ENCODE assay signal across 1 cellular context in the genomic region with DNA sequence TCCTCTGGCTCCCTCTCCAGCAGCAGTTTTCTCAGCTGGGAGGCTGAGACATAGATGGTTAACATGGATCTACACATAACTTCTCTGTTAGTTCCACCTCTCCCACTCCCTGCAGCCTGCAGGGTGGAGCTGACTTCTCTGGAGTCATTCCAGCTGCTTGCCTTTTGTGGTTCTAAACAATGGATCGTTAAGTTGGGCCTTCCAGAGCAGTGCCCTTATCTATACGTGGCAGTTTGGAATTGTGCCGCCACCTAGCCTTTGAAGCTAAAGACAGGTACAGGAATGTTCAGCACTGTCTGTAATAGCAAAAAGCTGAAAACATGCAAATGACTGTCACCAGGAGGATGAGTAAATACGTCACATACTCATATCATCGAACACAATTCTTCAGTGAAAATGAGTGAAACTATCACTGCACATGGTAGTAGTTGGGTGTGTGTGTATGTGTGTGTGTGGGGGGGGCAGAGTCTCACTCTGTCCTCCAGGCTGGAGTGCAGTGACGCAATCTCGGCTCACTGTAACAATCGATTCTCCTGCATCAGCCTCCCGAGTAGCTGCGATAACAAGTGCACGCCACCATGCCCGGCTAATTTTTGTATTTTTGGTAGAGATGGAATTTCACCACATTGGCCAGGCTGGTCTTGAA.
TF ChIP-seq lines count a peak whose summit lies in the region.

No MANE protein-coding gene starts in this region.

TF ChIP-seq in K562, 482 proteins besides CTCF, POLR2A, EP300 and RAD21 (continues in another document):
- no peak for TF ChIP-seq ETV6 (IDR thresholded peaks at IDR 0.05; ENCODE audit: borderline replicate concordance in 1 of 2, low read depth in 2 of 2, low read length in 1 of 2)
- no peak for TF ChIP-seq ETV6 (CRISPR knock-in tag; IDR thresholded peaks at IDR 0.05; ENCODE audit: borderline replicate concordance)
- TF ChIP-seq L3MBTL2 (IDR thresholded peaks at IDR 0.05) = peak; percentile 47; the same call in 1 of the 2 replicates
- no peak for TF ChIP-seq SAP30 (IDR thresholded peaks at IDR 0.05; ENCODE audit: borderline replicate concordance, insufficient read depth, low read depth, low read length, poor library complexity, severe bottlenecking)
- TF ChIP-seq, protein P1, sequence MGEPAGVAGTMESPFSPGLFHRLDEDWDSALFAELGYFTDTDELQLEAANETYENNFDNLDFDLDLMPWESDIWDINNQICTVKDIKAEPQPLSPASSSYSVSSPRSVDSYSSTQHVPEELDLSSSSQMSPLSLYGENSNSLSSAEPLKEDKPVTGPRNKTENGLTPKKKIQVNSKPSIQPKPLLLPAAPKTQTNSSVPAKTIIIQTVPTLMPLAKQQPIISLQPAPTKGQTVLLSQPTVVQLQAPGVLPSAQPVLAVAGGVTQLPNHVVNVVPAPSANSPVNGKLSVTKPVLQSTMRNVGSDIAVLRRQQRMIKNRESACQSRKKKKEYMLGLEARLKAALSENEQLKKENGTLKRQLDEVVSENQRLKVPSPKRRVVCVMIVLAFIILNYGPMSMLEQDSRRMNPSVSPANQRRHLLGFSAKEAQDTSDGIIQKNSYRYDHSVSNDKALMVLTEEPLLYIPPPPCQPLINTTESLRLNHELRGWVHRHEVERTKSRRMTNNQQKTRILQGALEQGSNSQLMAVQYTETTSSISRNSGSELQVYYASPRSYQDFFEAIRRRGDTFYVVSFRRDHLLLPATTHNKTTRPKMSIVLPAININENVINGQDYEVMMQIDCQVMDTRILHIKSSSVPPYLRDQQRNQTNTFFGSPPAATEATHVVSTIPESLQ (CRISPR knock-in tag; IDR thresholded peaks at IDR 0.05) = no peak
- no peak for TF ChIP-seq EGR1 (conservative IDR thresholded peaks at IDR 0.05)
- peak; percentile 53 for TF ChIP-seq TEAD4 (IDR thresholded peaks at IDR 0.05; ENCODE audit: low read length)
- no peak for TF ChIP-seq TEAD4 (CRISPR knock-in tag; IDR thresholded peaks at IDR 0.05; ENCODE audit: borderline replicate concordance)
- TF ChIP-seq ZNF668 (CRISPR knock-in tag; IDR thresholded peaks at IDR 0.05) = no peak
- TF ChIP-seq ETV5 (CRISPR knock-in tag; IDR thresholded peaks at IDR 0.05; ENCODE audit: low read depth) = no peak
- TF ChIP-seq IRF2 (CRISPR knock-in tag; IDR thresholded peaks at IDR 0.05) = no peak
- no peak for TF ChIP-seq ERF (CRISPR knock-in tag; IDR thresholded peaks at IDR 0.05)
- TF ChIP-seq C11orf30 (IDR thresholded peaks at IDR 0.05; ENCODE audit: low read depth) = no peak
- no peak for TF ChIP-seq GABPB1 (CRISPR knock-in tag; IDR thresholded peaks at IDR 0.05)
- peak; percentile 21 for TF ChIP-seq RBM25 (IDR thresholded peaks at IDR 0.05; ENCODE audit: low read depth, low read length, severe bottlenecking)
- peak; percentile 72 for TF ChIP-seq CTBP1 (IDR thresholded peaks at IDR 0.05; ENCODE audit: borderline replicate concordance)
- no peak for TF ChIP-seq KLF13 (tag; IDR thresholded peaks at IDR 0.05; ENCODE audit: borderline replicate concordance, low read depth)
- TF ChIP-seq, protein P2, sequence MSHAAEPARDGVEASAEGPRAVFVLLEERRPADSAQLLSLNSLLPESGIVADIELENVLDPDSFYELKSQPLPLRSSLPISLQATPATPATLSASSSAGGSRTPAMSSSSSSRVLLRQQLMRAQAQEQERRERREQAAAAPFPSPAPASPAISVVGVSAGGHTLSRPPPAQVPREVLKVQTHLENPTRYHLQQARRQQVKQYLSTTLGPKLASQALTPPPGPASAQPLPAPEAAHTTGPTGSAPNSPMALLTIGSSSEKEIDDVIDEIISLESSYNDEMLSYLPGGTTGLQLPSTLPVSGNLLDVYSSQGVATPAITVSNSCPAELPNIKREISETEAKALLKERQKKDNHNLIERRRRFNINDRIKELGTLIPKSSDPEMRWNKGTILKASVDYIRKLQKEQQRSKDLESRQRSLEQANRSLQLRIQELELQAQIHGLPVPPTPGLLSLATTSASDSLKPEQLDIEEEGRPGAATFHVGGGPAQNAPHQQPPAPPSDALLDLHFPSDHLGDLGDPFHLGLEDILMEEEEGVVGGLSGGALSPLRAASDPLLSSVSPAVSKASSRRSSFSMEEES (CRISPR knock-in tag; IDR thresholded peaks at IDR 0.05) = no peak
- no peak for TF ChIP-seq RUNX1 (IDR thresholded peaks at IDR 0.05; ENCODE audit: low read depth)
- TF ChIP-seq, protein P3, sequence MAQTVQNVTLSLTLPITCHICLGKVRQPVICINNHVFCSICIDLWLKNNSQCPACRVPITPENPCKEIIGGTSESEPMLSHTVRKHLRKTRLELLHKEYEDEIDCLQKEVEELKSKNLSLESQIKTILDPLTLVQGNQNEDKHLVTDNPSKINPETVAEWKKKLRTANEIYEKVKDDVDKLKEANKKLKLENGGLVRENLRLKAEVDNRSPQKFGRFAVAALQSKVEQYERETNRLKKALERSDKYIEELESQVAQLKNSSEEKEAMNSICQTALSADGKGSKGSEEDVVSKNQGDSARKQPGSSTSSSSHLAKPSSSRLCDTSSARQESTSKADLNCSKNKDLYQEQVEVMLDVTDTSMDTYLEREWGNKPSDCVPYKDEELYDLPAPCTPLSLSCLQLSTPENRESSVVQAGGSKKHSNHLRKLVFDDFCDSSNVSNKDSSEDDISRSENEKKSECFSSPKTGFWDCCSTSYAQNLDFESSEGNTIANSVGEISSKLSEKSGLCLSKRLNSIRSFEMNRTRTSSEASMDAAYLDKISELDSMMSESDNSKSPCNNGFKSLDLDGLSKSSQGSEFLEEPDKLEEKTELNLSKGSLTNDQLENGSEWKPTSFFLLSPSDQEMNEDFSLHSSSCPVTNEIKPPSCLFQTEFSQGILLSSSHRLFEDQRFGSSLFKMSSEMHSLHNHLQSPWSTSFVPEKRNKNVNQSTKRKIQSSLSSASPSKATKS (CRISPR knock-in tag; IDR thresholded peaks at IDR 0.05) = no peak
- no peak for TF ChIP-seq ZFP36 (IDR thresholded peaks at IDR 0.05; ENCODE audit: low read depth, low read length, partially characterized antibody)
- no peak for TF ChIP-seq MED1 (CRISPR knock-in tag; IDR thresholded peaks at IDR 0.05; ENCODE audit: borderline replicate concordance)
- no peak for TF ChIP-seq ARID2 (IDR thresholded peaks at IDR 0.05)
- TF ChIP-seq DPF2 (IDR thresholded peaks at IDR 0.05) = peak; percentile 47; the same call in 1 of the 2 replicates
- TF ChIP-seq SNRNP70 (optimal IDR thresholded peaks at IDR 0.05; ENCODE audit: low read depth, low read length) = no peak
- TF ChIP-seq, protein P4, sequence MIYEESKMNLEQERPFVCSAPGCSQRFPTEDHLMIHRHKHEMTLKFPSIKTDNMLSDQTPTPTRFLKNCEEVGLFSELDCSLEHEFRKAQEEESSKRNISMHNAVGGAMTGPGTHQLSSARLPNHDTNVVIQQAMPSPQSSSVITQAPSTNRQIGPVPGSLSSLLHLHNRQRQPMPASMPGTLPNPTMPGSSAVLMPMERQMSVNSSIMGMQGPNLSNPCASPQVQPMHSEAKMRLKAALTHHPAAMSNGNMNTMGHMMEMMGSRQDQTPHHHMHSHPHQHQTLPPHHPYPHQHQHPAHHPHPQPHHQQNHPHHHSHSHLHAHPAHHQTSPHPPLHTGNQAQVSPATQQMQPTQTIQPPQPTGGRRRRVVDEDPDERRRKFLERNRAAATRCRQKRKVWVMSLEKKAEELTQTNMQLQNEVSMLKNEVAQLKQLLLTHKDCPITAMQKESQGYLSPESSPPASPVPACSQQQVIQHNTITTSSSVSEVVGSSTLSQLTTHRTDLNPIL (CRISPR knock-in tag; IDR thresholded peaks at IDR 0.05) = no peak
- no peak for TF ChIP-seq BCL6 (CRISPR knock-in tag; IDR thresholded peaks at IDR 0.05)
- TF ChIP-seq, protein P5, sequence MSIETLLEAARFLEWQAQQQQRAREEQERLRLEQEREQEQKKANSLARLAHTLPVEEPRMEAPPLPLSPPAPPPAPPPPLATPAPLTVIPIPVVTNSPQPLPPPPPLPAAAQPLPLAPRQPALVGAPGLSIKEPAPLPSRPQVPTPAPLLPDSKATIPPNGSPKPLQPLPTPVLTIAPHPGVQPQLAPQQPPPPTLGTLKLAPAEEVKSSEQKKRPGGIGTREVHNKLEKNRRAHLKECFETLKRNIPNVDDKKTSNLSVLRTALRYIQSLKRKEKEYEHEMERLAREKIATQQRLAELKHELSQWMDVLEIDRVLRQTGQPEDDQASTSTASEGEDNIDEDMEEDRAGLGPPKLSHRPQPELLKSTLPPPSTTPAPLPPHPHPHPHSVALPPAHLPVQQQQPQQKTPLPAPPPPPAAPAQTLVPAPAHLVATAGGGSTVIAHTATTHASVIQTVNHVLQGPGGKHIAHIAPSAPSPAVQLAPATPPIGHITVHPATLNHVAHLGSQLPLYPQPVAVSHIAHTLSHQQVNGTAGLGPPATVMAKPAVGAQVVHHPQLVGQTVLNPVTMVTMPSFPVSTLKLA (conservative IDR thresholded peaks at IDR 0.05) = 0 out of 4 replicates have a peak, but pooled peaks of 1 of the 2 experiments have one; percentile 21
- TF ChIP-seq TCF7L2 (IDR thresholded peaks at IDR 0.05; ENCODE audit: low read depth, low read length) = no peak
- TF ChIP-seq, protein P6, sequence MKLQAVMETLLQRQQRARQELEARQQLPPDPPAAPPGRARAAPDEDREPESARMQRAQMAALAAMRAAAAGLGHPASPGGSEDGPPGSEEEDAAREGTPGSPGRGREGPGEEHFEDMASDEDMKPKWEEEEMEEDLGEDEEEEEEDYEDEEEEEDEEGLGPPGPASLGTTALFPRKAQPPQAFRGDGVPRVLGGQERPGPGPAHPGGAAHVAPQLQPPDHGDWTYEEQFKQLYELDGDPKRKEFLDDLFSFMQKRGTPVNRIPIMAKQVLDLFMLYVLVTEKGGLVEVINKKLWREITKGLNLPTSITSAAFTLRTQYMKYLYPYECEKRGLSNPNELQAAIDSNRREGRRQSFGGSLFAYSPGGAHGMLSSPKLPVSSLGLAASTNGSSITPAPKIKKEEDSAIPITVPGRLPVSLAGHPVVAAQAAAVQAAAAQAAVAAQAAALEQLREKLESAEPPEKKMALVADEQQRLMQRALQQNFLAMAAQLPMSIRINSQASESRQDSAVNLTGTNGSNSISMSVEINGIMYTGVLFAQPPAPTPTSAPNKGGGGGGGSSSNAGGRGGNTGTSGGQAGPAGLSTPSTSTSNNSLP (IDR thresholded peaks at IDR 0.05; ENCODE audit: borderline replicate concordance, low read depth, low read length) = no peak
- TF ChIP-seq FOS (IDR thresholded peaks at IDR 0.05; ENCODE audit: extremely low read depth, insufficient read length) = no peak
- no peak for TF ChIP-seq FOXJ2 (tag; IDR thresholded peaks at IDR 0.05)
- TF ChIP-seq SMC3 (conservative IDR thresholded peaks at IDR 0.05; ENCODE audit: insufficient read depth, low read depth, low read length) = no peak
- no peak for TF ChIP-seq ZNF24 (IDR thresholded peaks at IDR 0.05)
- no peak for TF ChIP-seq SMARCA5 (IDR thresholded peaks at IDR 0.05)
- TF ChIP-seq HDAC8 (tag; IDR thresholded peaks at IDR 0.05) = no peak
- TF ChIP-seq MYNN (IDR thresholded peaks at IDR 0.05) = no peak
- TF ChIP-seq MYNN (CRISPR knock-in tag; IDR thresholded peaks at IDR 0.05) = no peak
- TF ChIP-seq ZNF140 (CRISPR knock-in tag; IDR thresholded peaks at IDR 0.05) = no peak
- 0 out of 2 replicates have a peak, but pooled peaks have one; percentile 10 for TF ChIP-seq MYC (IDR thresholded peaks at IDR 0.05; ENCODE audit: low read depth, low read length)
- TF ChIP-seq MYC (CRISPR knock-in tag; IDR thresholded peaks at IDR 0.05; ENCODE audit: borderline replicate concordance, low read depth) = no peak
- no peak for TF ChIP-seq ZNF174 (CRISPR knock-in tag; IDR thresholded peaks at IDR 0.05)
- TF ChIP-seq, protein P7, sequence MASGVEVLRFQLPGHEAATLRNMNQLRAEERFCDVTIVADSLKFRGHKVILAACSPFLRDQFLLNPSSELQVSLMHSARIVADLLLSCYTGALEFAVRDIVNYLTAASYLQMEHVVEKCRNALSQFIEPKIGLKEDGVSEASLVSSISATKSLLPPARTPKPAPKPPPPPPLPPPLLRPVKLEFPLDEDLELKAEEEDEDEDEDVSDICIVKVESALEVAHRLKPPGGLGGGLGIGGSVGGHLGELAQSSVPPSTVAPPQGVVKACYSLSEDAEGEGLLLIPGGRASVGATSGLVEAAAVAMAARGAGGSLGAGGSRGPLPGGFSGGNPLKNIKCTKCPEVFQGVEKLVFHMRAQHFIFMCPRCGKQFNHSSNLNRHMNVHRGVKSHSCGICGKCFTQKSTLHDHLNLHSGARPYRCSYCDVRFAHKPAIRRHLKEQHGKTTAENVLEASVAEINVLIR (CRISPR knock-in tag; IDR thresholded peaks at IDR 0.05) = no peak
- no peak for TF ChIP-seq CBX3 (IDR thresholded peaks at IDR 0.05; ENCODE audit: borderline replicate concordance in 1 of 2, low read length in 2 of 2)
- TF ChIP-seq, protein P8, sequence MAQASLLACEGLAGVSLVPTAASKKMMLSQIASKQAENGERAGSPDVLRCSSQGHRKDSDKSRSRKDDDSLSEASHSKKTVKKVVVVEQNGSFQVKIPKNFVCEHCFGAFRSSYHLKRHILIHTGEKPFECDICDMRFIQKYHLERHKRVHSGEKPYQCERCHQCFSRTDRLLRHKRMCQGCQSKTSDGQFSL (CRISPR knock-in tag; IDR thresholded peaks at IDR 0.05) = peak; percentile 91
- TF ChIP-seq, protein P8 (tag; IDR thresholded peaks at IDR 0.05) = peak in 1 of 2 experiments; percentile 83; a peak in 2 of 4 replicates
- TF ChIP-seq, protein P9, sequence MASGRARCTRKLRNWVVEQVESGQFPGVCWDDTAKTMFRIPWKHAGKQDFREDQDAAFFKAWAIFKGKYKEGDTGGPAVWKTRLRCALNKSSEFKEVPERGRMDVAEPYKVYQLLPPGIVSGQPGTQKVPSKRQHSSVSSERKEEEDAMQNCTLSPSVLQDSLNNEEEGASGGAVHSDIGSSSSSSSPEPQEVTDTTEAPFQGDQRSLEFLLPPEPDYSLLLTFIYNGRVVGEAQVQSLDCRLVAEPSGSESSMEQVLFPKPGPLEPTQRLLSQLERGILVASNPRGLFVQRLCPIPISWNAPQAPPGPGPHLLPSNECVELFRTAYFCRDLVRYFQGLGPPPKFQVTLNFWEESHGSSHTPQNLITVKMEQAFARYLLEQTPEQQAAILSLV (tag; IDR thresholded peaks at IDR 0.05) = no peak
- TF ChIP-seq ZNF41 (CRISPR knock-in tag; conservative IDR thresholded peaks at IDR 0.05) = no peak
- TF ChIP-seq HSF4 (CRISPR knock-in tag; IDR thresholded peaks at IDR 0.05; ENCODE audit: borderline replicate concordance) = no peak
- no peak for TF ChIP-seq BRD4 (IDR thresholded peaks at IDR 0.05)
- peak; percentile 43; the same call in 1 of the 2 replicates for TF ChIP-seq EP400 (IDR thresholded peaks at IDR 0.05)
- TF ChIP-seq CBFA2T3 (IDR thresholded peaks at IDR 0.05) = peak; percentile 25; the same call in 1 of the 2 replicates
- TF ChIP-seq ZSCAN32 (CRISPR knock-in tag; IDR thresholded peaks at IDR 0.05) = no peak
- no peak for TF ChIP-seq PYGO2 (tag; IDR thresholded peaks at IDR 0.05)
- no peak; the same call in 1 of the 2 replicates for TF ChIP-seq MTA3 (IDR thresholded peaks at IDR 0.05; ENCODE audit: borderline replicate concordance)
